ENCODE assay signal across 8 cellular contexts in the genomic region with DNA sequence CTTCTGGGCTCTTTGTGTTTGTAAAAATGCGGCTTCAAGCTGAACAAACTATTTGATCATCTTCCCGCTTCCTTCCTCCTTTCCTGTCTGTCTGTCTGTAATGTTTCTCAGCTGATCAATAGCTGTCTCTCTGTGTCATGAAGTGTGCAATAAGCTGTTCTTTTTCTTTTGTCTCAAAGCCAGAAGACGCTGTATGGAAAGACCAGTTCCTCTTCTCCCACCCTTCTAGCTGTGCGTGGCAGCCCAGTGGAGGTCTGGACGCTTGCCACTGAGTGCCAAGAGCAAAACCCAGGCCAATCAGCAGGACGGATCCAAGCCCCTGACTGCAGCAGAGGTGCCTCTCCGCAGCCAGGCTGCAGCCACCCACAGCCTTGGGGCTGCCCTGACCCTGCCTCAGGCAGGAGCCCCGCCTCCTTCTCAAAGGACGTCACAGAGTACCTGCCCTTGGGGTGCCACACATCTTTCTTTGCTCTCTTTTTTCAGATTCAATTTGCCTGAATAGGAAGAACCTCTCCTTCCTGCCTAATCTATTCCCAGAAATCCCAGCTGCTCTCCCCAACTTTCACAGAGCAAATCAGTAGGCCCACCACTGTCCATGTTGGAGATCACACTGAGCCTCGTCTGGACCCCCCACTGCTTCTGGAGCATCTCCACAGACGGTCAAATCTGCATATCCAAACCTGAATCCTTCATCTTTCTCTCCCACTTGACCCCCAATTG. TPM values are rescaled to one million over a fixed set of nuclear protein-coding genes. Genes with fewer than 3 reads are reported as not detected.
DNase-seq lines count a peak whose midpoint lies in the region; ATAC-seq and TF ChIP-seq lines count a peak whose summit lies in the region.

No MANE protein-coding gene starts in this region.

- no peaks in the 10 kb centered on the region for H3F3A ChIP-seq in neural cell (ENCODE audit: insufficient read depth, low read length, poor library complexity, severe bottlenecking)

- DNase-seq in NCI-H146 treated with DMSO at 0.1 percent for 48 hours (lab: John Stamatoyannopoulos, UW; ENCODE audit: unreplicated experiment) (peak; percentile 42), epithelial cell of prostate (ENCODE audit: low read depth, low spot score) (no peak), tibial nerve (ENCODE audit: low spot score in 2 of 2) (peak; percentile 32 to 59), mesenteric fat pad (ENCODE audit: low spot score) (no peak)
- peak; percentile 27 to 40 for DNase-seq in activated CD8-positive, alpha-beta memory T cell treated with anti-CD3 and anti-CD28 coated beads for 1 hour (ENCODE audit: extremely low read depth in 1 of 2, low read depth in 1 of 2)

- H3K4me3 ChIP-seq in neural cell (ENCODE audit: low read length) (peak overlapping the region; percentile 28), tibial nerve (peak overlapping the region in 1 of 4 donors; percentile 5)

- no peaks in the 10 kb centered on the region for H3K9me2 ChIP-seq in neural cell (ENCODE audit: insufficient read depth, low read length)

- H3K9me3 ChIP-seq in neural cell (ENCODE audit: low read length), result no peaks in the 10 kb centered on the region
- H3K9me3 ChIP-seq in tibial nerve, result no peaks in the 10 kb centered on the region

- peaks cover 27% of the 10 kb centered on the region for H3K79me2 ChIP-seq in neural cell (replicated peaks; ENCODE audit: insufficient read depth, low read length)

- H4K20me1 ChIP-seq in neural cell (ENCODE audit: insufficient read depth), result no peaks in the 10 kb centered on the region

- H3K27me3 ChIP-seq in neural cell (ENCODE audit: insufficient read depth, low read depth, low read length), result no peaks in the 10 kb centered on the region
- no peaks in the 10 kb centered on the region for H3K27me3 ChIP-seq in tibial nerve

- H3K36me3 ChIP-seq in neural cell (ENCODE audit: insufficient read depth, low read length) (no peaks in the 10 kb centered on the region), tibial nerve (no peaks in the 10 kb centered on the region)

- WGBS in tibial nerve, 2 donors, result 30 to 35% methylated on average over 11 of the region's 11 CpGs

- peak overlapping the region; percentile 18 for H3K9ac ChIP-seq in neural cell (ENCODE audit: low read length)

- TF ChIP-seq RAD21 in neural cell (conservative IDR thresholded peaks at IDR 0.05), result no peak

- TF ChIP-seq CTCF in C4-2B (conservative IDR thresholded peaks at IDR 0.05), result no peak
- no peak for TF ChIP-seq CTCF in neural cell (IDR thresholded peaks at IDR 0.05; ENCODE audit: poor library complexity, severe bottlenecking)
- TF ChIP-seq CTCF in tibial nerve (IDR thresholded peaks at IDR 0.05), result no peak

- TF ChIP-seq POLR2A in tibial nerve (IDR thresholded peaks at IDR 0.05), result peak in 1 of 2 donors; percentile 25

- peaks cover 0 to 94% (median 55%) of the 10 kb centered on the region in 4 donors for H3K4me1 ChIP-seq in tibial nerve

- H3K4me2 ChIP-seq in neural cell (ENCODE audit: low read length), result no peak overlapping the region

- H2AFZ ChIP-seq in neural cell (ENCODE audit: low read depth, low read length), result no peak overlapping the region

- ATAC-seq in GM19395 (IDR thresholded peaks at IDR 0.05; ENCODE audit: unreplicated experiment), result no peak

- TF ChIP-seq EP300 in neural cell (conservative IDR thresholded peaks at IDR 0.05; ENCODE audit: poor library complexity, severe bottlenecking) (no peak), tibial nerve (IDR thresholded peaks at IDR 0.05) (peak in 1 of 2 donors; percentile 73)

- H3K27ac ChIP-seq in C4-2B (peak overlapping the region; percentile 61), epithelial cell of prostate (peak overlapping the region; percentile 73), neural cell (ENCODE audit: low read length) (peak overlapping the region; percentile 35), tibial nerve (peak overlapping the region; percentile 16 to 84 (median 63))

TF ChIP-seq in neural cell, 6 proteins besides CTCF, POLR2A, EP300 and RAD21:
- no peak for TF ChIP-seq SMC3 (conservative IDR thresholded peaks at IDR 0.05; ENCODE audit: poor library complexity)
- TF ChIP-seq MXI1 (conservative IDR thresholded peaks at IDR 0.05; ENCODE audit: poor library complexity, severe bottlenecking), result no peak
- no peak for TF ChIP-seq EZH2 (IDR thresholded peaks at IDR 0.05; ENCODE audit: borderline replicate concordance, insufficient read depth, low read length, poor library complexity, severe bottlenecking)
- TF ChIP-seq POLR2AphosphoS5 (IDR thresholded peaks at IDR 0.05), result no peak
- no peak for TF ChIP-seq TAF1 (IDR thresholded peaks at IDR 0.05; ENCODE audit: low read depth)
- TF ChIP-seq, protein P1, sequence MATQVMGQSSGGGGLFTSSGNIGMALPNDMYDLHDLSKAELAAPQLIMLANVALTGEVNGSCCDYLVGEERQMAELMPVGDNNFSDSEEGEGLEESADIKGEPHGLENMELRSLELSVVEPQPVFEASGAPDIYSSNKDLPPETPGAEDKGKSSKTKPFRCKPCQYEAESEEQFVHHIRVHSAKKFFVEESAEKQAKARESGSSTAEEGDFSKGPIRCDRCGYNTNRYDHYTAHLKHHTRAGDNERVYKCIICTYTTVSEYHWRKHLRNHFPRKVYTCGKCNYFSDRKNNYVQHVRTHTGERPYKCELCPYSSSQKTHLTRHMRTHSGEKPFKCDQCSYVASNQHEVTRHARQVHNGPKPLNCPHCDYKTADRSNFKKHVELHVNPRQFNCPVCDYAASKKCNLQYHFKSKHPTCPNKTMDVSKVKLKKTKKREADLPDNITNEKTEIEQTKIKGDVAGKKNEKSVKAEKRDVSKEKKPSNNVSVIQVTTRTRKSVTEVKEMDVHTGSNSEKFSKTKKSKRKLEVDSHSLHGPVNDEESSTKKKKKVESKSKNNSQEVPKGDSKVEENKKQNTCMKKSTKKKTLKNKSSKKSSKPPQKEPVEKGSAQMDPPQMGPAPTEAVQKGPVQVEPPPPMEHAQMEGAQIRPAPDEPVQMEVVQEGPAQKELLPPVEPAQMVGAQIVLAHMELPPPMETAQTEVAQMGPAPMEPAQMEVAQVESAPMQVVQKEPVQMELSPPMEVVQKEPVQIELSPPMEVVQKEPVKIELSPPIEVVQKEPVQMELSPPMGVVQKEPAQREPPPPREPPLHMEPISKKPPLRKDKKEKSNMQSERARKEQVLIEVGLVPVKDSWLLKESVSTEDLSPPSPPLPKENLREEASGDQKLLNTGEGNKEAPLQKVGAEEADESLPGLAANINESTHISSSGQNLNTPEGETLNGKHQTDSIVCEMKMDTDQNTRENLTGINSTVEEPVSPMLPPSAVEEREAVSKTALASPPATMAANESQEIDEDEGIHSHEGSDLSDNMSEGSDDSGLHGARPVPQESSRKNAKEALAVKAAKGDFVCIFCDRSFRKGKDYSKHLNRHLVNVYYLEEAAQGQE (IDR thresholded peaks at IDR 0.05; ENCODE audit: borderline replicate concordance), result no peak

RNA-seq across cellular contexts. Expression of a gene that starts 59.1 kb away (rescaled TPM):
- 10.2 and 10.4 TPM in 2 replicates for polyA plus RNA-seq in neural cell
- polyA minus RNA-seq in neural cell, result 40.7 and 43.3 TPM in 2 replicates
- 10 to 100 TPM in 1 of 4 donors, 1 to 10 TPM in 3; 8.6 to 10.5 (median 9.4) TPM for total RNA-seq in tibial nerve
- 7.3 TPM for total RNA-seq in mesenteric fat pad

Comparison
In these comparisons a context has a peak if more than half of its experiments do, and no peak if none do; other contexts are left out.
1. DNase-seq: peak in NCI-H146 treated with DMSO at 0.1 percent for 48 hours (single experiment), activated CD8-positive, alpha-beta memory T cell treated with anti-CD3 and anti-CD28 coated beads for 1 hour (2 of 2) and tibial nerve (2 of 2); none in epithelial cell of prostate (single experiment) and mesenteric fat pad (single experiment).
2. Peak in every context shown above with its lines, with median percentiles within 50 percentile points of each other: H3K27ac ChIP-seq.